ENCODE assay signal across 19 cellular contexts in genomic region chr4:113385500-113385899, GRCh38.
A peak's percentile ranks its signal among the peaks of the same experiment; 100 is the strongest.
DNase-seq lines count a peak whose midpoint lies in the region; ATAC-seq, FAIRE-seq and TF ChIP-seq lines count a peak whose summit lies in the region.
"Had no signal": no experiment of that assay in that cellular context is flagged by ENCODE, and none has a peak within 500 bp of the region (broad histone marks: within the 10 kb centered on the region; RNA-seq: fewer than 3 reads in every experiment).

No MANE protein-coding gene starts in this region.

- H3K79me2 ChIP-seq in HepG2 (ENCODE audit: insufficient read depth, low read length), result no peaks in the 10 kb centered on the region

- H3K9me3 ChIP-seq in HepG2 (ENCODE audit: low read length), result no peaks in the 10 kb centered on the region
- no peaks in the 10 kb centered on the region for H3K9me3 ChIP-seq in right lobe of liver
- no peaks in the 10 kb centered on the region for H3K9me3 ChIP-seq in tibial nerve
- no peaks in the 10 kb centered on the region for H3K9me3 ChIP-seq in vagina

- no peak for TF ChIP-seq CTCF in HepG2 (CRISPR knock-in tag; IDR thresholded peaks at IDR 0.05)
- TF ChIP-seq CTCF in right lobe of liver (IDR thresholded peaks at IDR 0.05), result no peak
- TF ChIP-seq CTCF in WTC11 (IDR thresholded peaks at IDR 0.05), result no peak
- no peak for TF ChIP-seq CTCF in glutamatergic neuron (IDR thresholded peaks at IDR 0.05; ENCODE audit: partially characterized antibody, unreplicated experiment)
- TF ChIP-seq CTCF in natural killer cell (IDR thresholded peaks at IDR 0.05), result no peak
- no peak for TF ChIP-seq CTCF in tibial nerve (IDR thresholded peaks at IDR 0.05)
- TF ChIP-seq CTCF in vagina (IDR thresholded peaks at IDR 0.05), result no peak

- no peak overlapping the region for H3K4me3 ChIP-seq in HepG2 (replicated peaks in 1 of 3; ENCODE audit: insufficient read depth in 1 of 3, low read depth in 2 of 3, low read length in 3 of 3)
- H3K4me3 ChIP-seq in right lobe of liver, result no peak overlapping the region
- H3K4me3 ChIP-seq in tibial nerve, result no peak overlapping the region
- no peak overlapping the region for H3K4me3 ChIP-seq in vagina
- H3K4me3 ChIP-seq: BLaER1 treated with 17β-estradiol and CSF1 and Interleukin-3, amounts not matched to agents 10 nM and 100 nM; GM12878 had no signal

- H3K27ac Mint-ChIP-seq in WTC11, result no peak overlapping the region; the same call in 1 of the 2 replicates
- peak overlapping the region; percentile 8 for H3K27ac Mint-ChIP-seq in glutamatergic neuron (ENCODE audit: unreplicated experiment)
- H3K27ac Mint-ChIP-seq in natural killer cell, result no peak overlapping the region
- H3K27ac Mint-ChIP-seq: B cell; CD8-positive, alpha-beta T cell; IgD-negative memory B cell had no signal

- intact Hi-C loops in HepG2 (cut with micrococcal nuclease; ENCODE audit: unreplicated experiment), result no loop called here
- intact Hi-C loops in right lobe of liver (cut with DNase I), result no loop called here
- intact Hi-C loops in natural killer cell (cut with micrococcal nuclease), result no loop called here
- intact Hi-C loops in vagina (cut with DNase I), result no loop called here

- no peak for TF ChIP-seq RAD21 in HepG2 (CRISPR knock-in tag; IDR thresholded peaks at IDR 0.05)

- TF ChIP-seq EP300 in HepG2 (IDR thresholded peaks at IDR 0.05; ENCODE audit: low read depth in 2 of 2, low read length in 2 of 2) (no peak), HepG2 (CRISPR knock-in tag; IDR thresholded peaks at IDR 0.05; ENCODE audit: borderline replicate concordance) (no peak), tibial nerve (IDR thresholded peaks at IDR 0.05) (no peak)

- H3K9me3 Mint-ChIP-seq in WTC11 (peaks cover 36% of the 10 kb centered on the region), glutamatergic neuron (ENCODE audit: unreplicated experiment) (peaks cover 23% of the 10 kb centered on the region), natural killer cell (no peaks in the 10 kb centered on the region)
- H3K9me3 Mint-ChIP-seq: CD8-positive, alpha-beta T cell had no signal

- no peaks in the 10 kb centered on the region for H3K27me3 Mint-ChIP-seq in WTC11 (ENCODE audit: low read depth)
- H3K27me3 Mint-ChIP-seq in glutamatergic neuron (ENCODE audit: unreplicated experiment), result peaks cover 7% of the 10 kb centered on the region
- H3K27me3 Mint-ChIP-seq in natural killer cell (ENCODE audit: low read depth in 2 of 2), result peaks cover 9 to 34% of the 10 kb centered on the region in 2 donors
- H3K27me3 Mint-ChIP-seq: B cell, IgD-negative memory B cell had no signal

- CTCF ChIA-PET in HepG2 (lab: Yijun Ruan, JAX; ENCODE audit: low intra/inter-chr PET ratio, low total read pairs), result no interaction called here
- CTCF ChIA-PET in WTC11 (lab: Charles Lee), result no interaction called here

- H3K4me1 Mint-ChIP-seq in WTC11 (peaks cover 2% of the 10 kb centered on the region; the same call in 1 of the 2 replicates), glutamatergic neuron (ENCODE audit: low read depth, unreplicated experiment) (peaks cover 10% of the 10 kb centered on the region), natural killer cell (no peaks in the 10 kb centered on the region)
- H3K4me1 Mint-ChIP-seq: B cell, IgD-negative memory B cell had no signal

- H3K27me3 ChIP-seq in HepG2 (ENCODE audit: control insufficient read depth in 1 of 2, insufficient read depth in 2 of 2, low read length in 2 of 2) (no peaks in the 10 kb centered on the region; a peak in 1 of 5 replicates), right lobe of liver (no peaks in the 10 kb centered on the region), tibial nerve (no peaks in the 10 kb centered on the region), vagina (no peaks in the 10 kb centered on the region)
- H3K27me3 ChIP-seq: BLaER1 treated with 17β-estradiol and CSF1 and Interleukin-3, amounts not matched to agents 10 nM and 100 nM had no signal

- no peak for TF ChIP-seq POLR2A in HepG2 (IDR thresholded peaks at IDR 0.05; ENCODE audit: insufficient read depth in 1 of 2, low read depth in 2 of 2, low read length in 2 of 2)
- no peak for TF ChIP-seq POLR2A in right lobe of liver (IDR thresholded peaks at IDR 0.05)
- no peak for TF ChIP-seq POLR2A in tibial nerve (IDR thresholded peaks at IDR 0.05)
- TF ChIP-seq POLR2A in vagina (IDR thresholded peaks at IDR 0.05), result no peak

- H3K4me2 ChIP-seq in HepG2 (ENCODE audit: low read depth, low read length), result no peak overlapping the region
- H3K4me2 ChIP-seq: BLaER1 treated with 17β-estradiol and CSF1 and Interleukin-3, amounts not matched to agents 10 nM and 100 nM had no signal

- H3K36me3 Mint-ChIP-seq in WTC11 (peaks cover 38% of the 10 kb centered on the region), glutamatergic neuron (ENCODE audit: unreplicated experiment) (no peaks in the 10 kb centered on the region), natural killer cell (no peaks in the 10 kb centered on the region)
- H3K36me3 Mint-ChIP-seq: CD8-positive, alpha-beta T cell; IgD-negative memory B cell had no signal

- H3K4me1 ChIP-seq in HepG2 (ENCODE audit: insufficient read depth, low read length), result no peaks in the 10 kb centered on the region
- no peaks in the 10 kb centered on the region for H3K4me1 ChIP-seq in right lobe of liver
- peaks cover 0 to 38% (median 12%) of the 10 kb centered on the region in 4 donors for H3K4me1 ChIP-seq in tibial nerve
- H3K4me1 ChIP-seq in vagina, result peaks cover 33% of the 10 kb centered on the region
- H3K4me1 ChIP-seq: BLaER1 treated with 17β-estradiol and CSF1 and Interleukin-3, amounts not matched to agents 10 nM and 100 nM had no signal

- no peaks in the 10 kb centered on the region for H4K20me1 ChIP-seq in HepG2 (ENCODE audit: insufficient read depth, low read length)
- H4K20me1 ChIP-seq: BLaER1 treated with 17β-estradiol and CSF1 and Interleukin-3, amounts not matched to agents 10 nM and 100 nM had no signal

- no peaks in the 10 kb centered on the region for H3K36me3 ChIP-seq in HepG2 (replicated peaks in 1 of 2; ENCODE audit: control insufficient read depth in 1 of 2, insufficient read depth in 2 of 2, low read length in 2 of 2)
- H3K36me3 ChIP-seq in right lobe of liver, result no peaks in the 10 kb centered on the region
- H3K36me3 ChIP-seq in tibial nerve, result peaks cover 0 to 12% (median 0%) of the 10 kb centered on the region in 3 donors
- H3K36me3 ChIP-seq in vagina, result no peaks in the 10 kb centered on the region
- H3K36me3 ChIP-seq: BLaER1 treated with 17β-estradiol and CSF1 and Interleukin-3, amounts not matched to agents 10 nM and 100 nM had no signal

- no peak overlapping the region for H3K9ac ChIP-seq in HepG2 (ENCODE audit: insufficient read depth, low read depth, low read length)
- H3K9ac ChIP-seq: BLaER1 treated with 17β-estradiol and CSF1 and Interleukin-3, amounts not matched to agents 10 nM and 100 nM had no signal

- DNase-seq in HepG2 (ENCODE audit: low spot score), result no peak
- DNase-seq in right lobe of liver, result no peak
- no peak for DNase-seq in WTC11 (ENCODE audit: low spot score)
- DNase-seq in glutamatergic neuron, result no peak
- DNase-seq in natural killer cell, result no peak
- DNase-seq in tibial nerve (ENCODE audit: low spot score in 2 of 2), result no peak
- DNase-seq in NCI-H748 treated with DMSO at 0.1 percent for 48 hours (lab: John Stamatoyannopoulos, UW), result no peak
- DNase-seq in vagina (ENCODE audit: extremely low spot score in 2 of 2), result no peak
- DNase-seq: 8988T; Calu3; CD8-positive, alpha-beta T cell; DMS79 treated with DMSO at 0.1 percent for 48 hours; H9 had no signal

- POLR2A ChIA-PET in HepG2 (lab: Yijun Ruan, JAX), result no interaction called here
- POLR2A ChIA-PET in WTC11 (lab: Charles Lee), result no interaction called here

- peak; percentile 54; the same call in 2 of the 3 replicates for ATAC-seq in HepG2
- ATAC-seq in right lobe of liver, result no peak
- ATAC-seq in WTC11, result peak; percentile 65
- no peak for ATAC-seq in natural killer cell
- ATAC-seq: CD8-positive, alpha-beta T cell; GM12878 had no signal

- WGBS in HepG2 (ENCODE audit: low lambda C conversion rate), result 13% methylated on average over 3 of the region's 4 CpGs
- WGBS in right lobe of liver (ENCODE audit: insufficient coverage, low coverage, low lambda C conversion rate, missing lambda C conversion rate), result 87% methylated on average over 4 of the region's 4 CpGs
- WGBS in tibial nerve, 2 donors, result 85 to 89% methylated on average over 4 of the region's 4 CpGs

- H3K4me3 Mint-ChIP-seq in WTC11 (no peak overlapping the region), glutamatergic neuron (ENCODE audit: unreplicated experiment) (no peak overlapping the region), natural killer cell (no peak overlapping the region)
- H3K4me3 Mint-ChIP-seq: B cell; CD8-positive, alpha-beta T cell; H9; IgD-negative memory B cell had no signal

- no peak overlapping the region for H2AFZ ChIP-seq in HepG2 (ENCODE audit: low read length)

- in situ Hi-C loops in HepG2 (cut with HindIII; ENCODE audit: extremely low pct_ligation_motif_present, low pct_unique_long_range_greater_than_20kb), result no loop called here

- BruUV-seq in HepG2 (replicated peaks; lab: Mats Ljungman, UMichigan), result no TSS peak

- H3K27ac ChIP-seq in HepG2 (ENCODE audit: extremely low read length, insufficient read depth, low read length) (no peak overlapping the region), right lobe of liver (no peak overlapping the region), tibial nerve (peak overlapping the region in 1 of 4 donors; percentile 53), vagina (no peak overlapping the region)
- H3K27ac ChIP-seq: BLaER1 treated with 17β-estradiol and CSF1 and Interleukin-3, amounts not matched to agents 10 nM and 100 nM; HL-60 had no signal

- no peak for FAIRE-seq in HepG2 (lab: Jason Lieb, UNC)
- FAIRE-seq: GM12878, H1 had no signal

TF ChIP-seq in HepG2, 621 proteins besides CTCF, POLR2A, EP300 and RAD21 (continues in another document):
- no peak for TF ChIP-seq MXD3 (CRISPR knock-in tag; IDR thresholded peaks at IDR 0.05)
- no peak for TF ChIP-seq ARNT (IDR thresholded peaks at IDR 0.05)
- TF ChIP-seq ZNF816 (CRISPR knock-in tag; IDR thresholded peaks at IDR 0.05; ENCODE audit: borderline replicate concordance), result no peak
- no peak for TF ChIP-seq NFE2L1 (CRISPR knock-in tag; IDR thresholded peaks at IDR 0.05; ENCODE audit: borderline replicate concordance)

TF ChIP-seq in WTC11, 78 proteins besides CTCF, POLR2A, EP300 and RAD21:
- no peak for TF ChIP-seq NFATC4 (CRISPR knock-in tag; IDR thresholded peaks at IDR 0.05)

Comparison
In these comparisons a context has a peak if more than half of its experiments do, and no peak if none do; other contexts are left out.
1. ATAC-seq: peak in HepG2 (single experiment) and WTC11 (single experiment); none in right lobe of liver (0 of 4) and natural killer cell (0 of 3).